Comparison of ENCODE assay signal across 29 cellular contexts in the genomic region with DNA sequence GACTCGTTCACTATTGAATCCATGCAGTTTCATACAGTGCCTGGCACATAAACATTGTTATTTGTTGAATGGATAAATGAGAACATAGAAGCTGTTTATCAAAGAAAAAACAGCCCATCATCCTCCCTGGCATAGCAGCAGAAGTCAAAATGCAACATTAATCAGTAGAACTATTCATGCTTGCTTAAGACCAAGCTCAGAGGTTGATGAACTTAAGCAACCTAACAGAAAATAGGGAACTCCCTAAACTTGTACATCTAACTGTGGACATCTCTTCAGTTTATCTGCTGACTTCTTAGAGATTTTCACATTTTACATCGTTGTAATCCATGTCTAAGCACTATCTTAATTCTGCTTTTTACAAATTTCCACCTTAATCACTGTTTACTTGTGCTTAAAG. TPM values are rescaled to one million over a fixed set of nuclear protein-coding genes. Genes with fewer than 3 reads are reported as not detected.
"Had no signal": no experiment of that assay in that cellular context is flagged by ENCODE, and none has a peak within 500 bp of the region (broad histone marks: within the 10 kb centered on the region; RNA-seq: fewer than 3 reads in every experiment).

No MANE protein-coding gene starts in this region.

- H3K4me3 ChIP-seq: breast epithelium, colonic mucosa, esophagus muscularis mucosa, left ventricle myocardium inferior, neural progenitor cell, ovary, prostate gland, transverse colon, uterus had no signal

- ATAC-seq: activated CD4-positive, alpha-beta T cell treated with anti-CD3 and anti-CD28 coated beads for 36 hours; activated T-helper 17 cell treated with anti-CD3 and anti-CD28 coated beads, Interleukin-2, amount 50 U/mL, for 72 hours; naive thymus-derived CD4-positive, alpha-beta T cell; right cardiac atrium; stimulated activated naive CD8-positive, alpha-beta T cell treated with anti-CD3 and anti-CD28 coated beads, Interleukin-15, Interleukin-2, amounts not matched to agents 100 U/mL and 50 U/mL, for 24 hours had no signal

- DNase-seq: activated B cell treated with CpG ODN at 0.5 μM for 24 hours; activated CD4-positive, alpha-beta T cell treated with anti-CD3 and anti-CD28 coated beads for 36 hours; activated CD4-positive, alpha-beta T cell treated with anti-CD3 and anti-CD28 coated beads, Interleukin-2, amount 50 U/mL, for 4 hours; activated CD8-positive, alpha-beta memory T cell treated with anti-CD3 and anti-CD28 coated beads for 24 hours; activated CD8-positive, alpha-beta memory T cell treated with anti-CD3 and anti-CD28 coated beads, Interleukin-2, amount 50 U/mL, for 4 hours; activated naive CD4-positive, alpha-beta T cell treated with Interleukin-2 at 50 U/mL for 16 hours; activated naive CD8-positive, alpha-beta T cell treated with anti-CD3 and anti-CD28 coated beads for 36 hours; activated T-cell treated with anti-CD3 and anti-CD28 coated beads, Interleukin-2, amount 50 U/mL, for 24 hours; amniotic stem cell; colonic mucosa; glutamatergic neuron; hippocampal formation; kidney glomerular epithelial cell; left ventricle myocardium inferior; naive thymus-derived CD4-positive, alpha-beta T cell; ovary; right cardiac atrium; stimulated activated CD4-positive, alpha-beta T cell treated with anti-CD3 and anti-CD28 coated beads, Interleukin-12 subunit alpha, Interleukin-12 subunit beta, amount 100 ng/mL, for 4 hours; stimulated activated CD4-positive, alpha-beta T cell treated with anti-CD3 and anti-CD28 coated beads, Interleukin-4, amount 100 ng/mL, for 4 hours; stimulated activated naive CD8-positive, alpha-beta T cell treated with anti-CD3 and anti-CD28 coated beads, Interleukin-15, Interleukin-2, amounts not matched to agents 100 U/mL and 50 U/mL, for 24 hours; T1000; transverse colon; uterus had no signal

- H3K4me2 ChIP-seq: neural progenitor cell had no signal

- H3K27ac ChIP-seq: breast epithelium, colonic mucosa, esophagus muscularis mucosa, left ventricle myocardium inferior, neural progenitor cell, ovary, prostate gland, transverse colon, uterus had no signal

- H3K9me3 Mint-ChIP-seq: activated B cell treated with CpG ODN at 0.5 μM for 24 hours; activated naive CD8-positive, alpha-beta T cell treated with anti-CD3 and anti-CD28 coated beads for 36 hours; activated T-cell treated with anti-CD3 and anti-CD28 coated beads, Interleukin-2, amount 50 U/mL, for 24 hours; activated T-helper 17 cell treated with anti-CD3 and anti-CD28 coated beads, Interleukin-2, amount 50 U/mL, for 72 hours; naive thymus-derived CD4-positive, alpha-beta T cell; neural progenitor cell had no signal

- H3K27me3 Mint-ChIP-seq: activated B cell treated with CpG ODN at 0.5 μM for 24 hours; activated CD4-positive, alpha-beta T cell treated with anti-CD3 and anti-CD28 coated beads for 36 hours; activated naive CD8-positive, alpha-beta T cell treated with anti-CD3 and anti-CD28 coated beads for 36 hours; activated T-cell treated with anti-CD3 and anti-CD28 coated beads, Interleukin-2, amount 50 U/mL, for 24 hours had no signal

- H3K27ac Mint-ChIP-seq: activated B cell treated with CpG ODN at 0.5 μM for 24 hours; activated CD4-positive, alpha-beta T cell treated with anti-CD3 and anti-CD28 coated beads for 36 hours; activated naive CD8-positive, alpha-beta T cell treated with anti-CD3 and anti-CD28 coated beads for 36 hours; activated T-cell treated with anti-CD3 and anti-CD28 coated beads, Interleukin-2, amount 50 U/mL, for 24 hours; activated T-helper 17 cell treated with anti-CD3 and anti-CD28 coated beads, Interleukin-2, amount 50 U/mL, for 72 hours; naive thymus-derived CD4-positive, alpha-beta T cell; neural progenitor cell had no signal

- H3K36me3 Mint-ChIP-seq: activated naive CD8-positive, alpha-beta T cell treated with anti-CD3 and anti-CD28 coated beads for 36 hours; neural progenitor cell had no signal

- H3K4me1 ChIP-seq: breast epithelium, colonic mucosa, neural progenitor cell, prostate gland, transverse colon, uterus had no signal

- H2AFZ ChIP-seq: neural progenitor cell had no signal

- H3K4me1 Mint-ChIP-seq: activated B cell treated with CpG ODN at 0.5 μM for 24 hours; activated CD4-positive, alpha-beta T cell treated with anti-CD3 and anti-CD28 coated beads for 36 hours; activated naive CD8-positive, alpha-beta T cell treated with anti-CD3 and anti-CD28 coated beads for 36 hours; activated T-helper 17 cell treated with anti-CD3 and anti-CD28 coated beads, Interleukin-2, amount 50 U/mL, for 72 hours; naive thymus-derived CD4-positive, alpha-beta T cell; neural progenitor cell had no signal

- H3K9me3 ChIP-seq: breast epithelium, colonic mucosa, esophagus muscularis mucosa, left ventricle myocardium inferior, ovary, prostate gland, transverse colon, uterus had no signal

- H3K36me3 ChIP-seq: breast epithelium, colonic mucosa, esophagus muscularis mucosa, left ventricle myocardium inferior, neural progenitor cell, ovary, prostate gland, transverse colon, uterus had no signal

- H3K27me3 ChIP-seq: breast epithelium, colonic mucosa, esophagus muscularis mucosa, neural progenitor cell, ovary, transverse colon, uterus had no signal

- H3K4me3 Mint-ChIP-seq: activated B cell treated with CpG ODN at 0.5 μM for 24 hours; activated CD4-positive, alpha-beta T cell treated with anti-CD3 and anti-CD28 coated beads for 36 hours; activated naive CD8-positive, alpha-beta T cell treated with anti-CD3 and anti-CD28 coated beads for 36 hours; activated T-cell treated with anti-CD3 and anti-CD28 coated beads, Interleukin-2, amount 50 U/mL, for 24 hours; activated T-helper 17 cell treated with anti-CD3 and anti-CD28 coated beads, Interleukin-2, amount 50 U/mL, for 72 hours; naive thymus-derived CD4-positive, alpha-beta T cell; neural progenitor cell had no signal

RNA-seq across cellular contexts. Expression of a gene that starts 50.2 kb away (rescaled TPM):
- total RNA-seq: activated B cell treated with CpG ODN at 0.5 μM for 24 hours; activated naive CD8-positive, alpha-beta T cell treated with anti-CD3 and anti-CD28 coated beads for 36 hours; left ventricle myocardium inferior; lung microvascular endothelial cell; naive thymus-derived CD4-positive, alpha-beta T cell had no signal
- polyA plus RNA-seq: naive thymus-derived CD4-positive, alpha-beta T cell had no signal
